14 cellular contexts compared by ENCODE assay signal in the genomic region with DNA sequence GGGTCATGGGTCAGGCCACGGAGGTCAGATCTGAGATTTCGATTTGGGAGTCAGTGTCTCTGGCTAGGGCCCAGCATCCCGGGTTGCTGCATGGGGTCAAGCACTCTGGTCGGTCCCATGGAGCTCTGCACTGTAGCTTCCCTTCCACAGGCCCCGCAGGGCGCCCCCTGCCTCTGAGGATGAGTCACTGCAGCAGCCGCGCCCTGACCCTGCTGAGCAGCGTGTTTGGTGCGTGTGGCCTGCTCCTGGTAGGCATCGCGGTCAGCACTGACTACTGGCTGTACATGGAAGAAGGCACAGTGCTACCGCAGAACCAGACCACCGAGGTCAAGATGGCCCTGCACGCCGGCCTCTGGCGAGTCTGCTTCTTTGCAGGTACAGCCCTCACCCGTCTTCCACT. TPM values are rescaled to one million over a fixed set of nuclear protein-coding genes. Genes with fewer than 3 reads are reported as not detected.
A peak's percentile ranks its signal among the peaks of the same experiment; 100 is the strongest.
DNase-seq lines count a peak whose midpoint lies in the region; ATAC-seq, FAIRE-seq and TF ChIP-seq lines count a peak whose summit lies in the region.
"Had no signal": no experiment of that assay in that cellular context is flagged by ENCODE, and none has a peak within 500 bp of the region (broad histone marks: within the 10 kb centered on the region; RNA-seq: fewer than 3 reads in every experiment).

No MANE protein-coding gene starts in this region.

- H4K20me1 ChIP-seq in PC-3 (ENCODE audit: low read length) = no peaks in the 10 kb centered on the region

- POLR2A ChIA-PET in A549 (lab: Yijun Ruan, JAX) = no interaction called here
- POLR2A ChIA-PET in PC-3 (lab: Charles Lee; ENCODE audit: unreplicated experiment) = no interaction called here

- H3K4me2 ChIP-seq in A549 (no peak overlapping the region), PC-3 (ENCODE audit: low read length) (no peak overlapping the region)

- BruUV-seq in PC-3 (replicated peaks; lab: Mats Ljungman, UMichigan) = no TSS peak

- no peak for TF ChIP-seq POLR2A in A549 (IDR thresholded peaks at IDR 0.05; ENCODE audit: low read length)
- no peak for TF ChIP-seq POLR2A in esophagus squamous epithelium (IDR thresholded peaks at IDR 0.05)

- intact Hi-C loops in PC-3 (cut with micrococcal nuclease) = no loop called here
- intact Hi-C loops in esophagus squamous epithelium (cut with DNase I) = no loop called here

- H3F3A ChIP-seq in PC-3 (ENCODE audit: low read length, unreplicated experiment) = no peaks in the 10 kb centered on the region

- no peaks in the 10 kb centered on the region for H3K79me2 ChIP-seq in PC-3 (ENCODE audit: low read length)

- no peak for TF ChIP-seq EP300 in A549 (IDR thresholded peaks at IDR 0.05)

- DNase-seq in A549 (ENCODE audit: low read depth in 1 of 2, low spot score in 1 of 2) (peak in 1 of 2 experiments; percentile 56), ELF-1 (ENCODE audit: low read depth, low spot score) (peak; percentile 81), PC-3 (no peak), fibroblast of the aortic adventitia (ENCODE audit: low read depth) (no peak), frontal cortex (ENCODE audit: low spot score in 2 of 2) (no peak), esophagus squamous epithelium (lab: John Stamatoyannopoulos, UW) (no peak), SW 1271 (lab: John Stamatoyannopoulos, UW) (no peak)
- no peak for DNase-seq in activated effector memory CD4-positive, alpha-beta T cell treated with anti-CD3 and anti-CD28 coated beads, Interleukin-2, amount 50 U/mL, for 16 hours
- DNase-seq: heart right ventricle, NCI-H187, Peyer's patch, psoas muscle had no signal

- no peaks in the 10 kb centered on the region for H3K9me2 ChIP-seq in PC-3 (replicated peaks; ENCODE audit: low read length)

- no peak overlapping the region for H2AFZ ChIP-seq in PC-3 (ENCODE audit: low read length)

- peak; percentile 24; the same call in 2 of the 3 replicates for TF ChIP-seq CTCF in A549 (IDR thresholded peaks at IDR 0.05)
- TF ChIP-seq CTCF in PC-3 (conservative IDR thresholded peaks at IDR 0.05; ENCODE audit: low read depth, low read length) = peak; percentile 52; the same call in 1 of the 2 replicates
- TF ChIP-seq CTCF in fibroblast of the aortic adventitia (IDR thresholded peaks at IDR 0.05; ENCODE audit: insufficient read depth, low read length) = peak; percentile 34
- TF ChIP-seq CTCF in esophagus squamous epithelium (IDR thresholded peaks at IDR 0.05) = no peak

- WGBS in A549 (ENCODE audit: missing lambda C conversion rate) = 76% methylated on average over 18 of the region's 18 CpGs
- WGBS in esophagus squamous epithelium, 2 donors = 64 to 93% methylated on average over 4 of the region's 18 CpGs

- H3K36me3 ChIP-seq in PC-3 (ENCODE audit: low read depth, low read length) (no peaks in the 10 kb centered on the region), esophagus squamous epithelium (no peaks in the 10 kb centered on the region)
- H3K36me3 ChIP-seq: heart right ventricle, Peyer's patch had no signal

- peaks cover 42% of the 10 kb centered on the region for H3K27me3 ChIP-seq in PC-3 (ENCODE audit: low read length)
- peaks cover 14 to 77% (median 21%) of the 10 kb centered on the region in 4 donors for H3K27me3 ChIP-seq in esophagus squamous epithelium

- H3K9me3 ChIP-seq in A549 (no peaks in the 10 kb centered on the region), PC-3 (ENCODE audit: low read length) (no peaks in the 10 kb centered on the region), esophagus squamous epithelium (no peaks in the 10 kb centered on the region)
- H3K9me3 ChIP-seq: heart right ventricle, psoas muscle had no signal

- CTCF ChIA-PET in A549 (lab: Yijun Ruan, JAX) = interaction anchor here (1.0 to 3.8 kb wide), 10 partner anchors 8 to 125 kb away, joined by 3 to 25 read pairs (median 4); no protein-coding TSS in a partner anchor
- CTCF ChIA-PET in PC-3 (lab: Charles Lee) = no interaction called here

- H3K4me1 ChIP-seq in A549 = peaks cover 20% of the 10 kb centered on the region
- peaks cover 8% of the 10 kb centered on the region; the same call in 1 of the 2 replicates for H3K4me1 ChIP-seq in PC-3 (ENCODE audit: insufficient read depth, low read length)
- H3K4me1 ChIP-seq in esophagus squamous epithelium = peaks cover 4 to 20% (median 8%) of the 10 kb centered on the region in 3 donors

- peak in 1 of 2 experiments; percentile 15; a peak in 1 of 5 replicates for TF ChIP-seq RAD21 in A549 (conservative IDR thresholded peaks at IDR 0.05 in 1 of 2, IDR thresholded peaks at IDR 0.05 in 1 of 2)

- no peak overlapping the region for H3K9ac ChIP-seq in PC-3 (ENCODE audit: low read length)

- H3K27ac ChIP-seq in A549 (no peak overlapping the region), PC-3 (ENCODE audit: low read length) (no peak overlapping the region), esophagus squamous epithelium (no peak overlapping the region)
- H3K27ac ChIP-seq: coronary artery, heart right ventricle, Peyer's patch, psoas muscle had no signal

- ATAC-seq in A549 = peak in 1 of 2 experiments; percentile 10; a peak in 2 of 6 replicates
- no peak for ATAC-seq in PC-3
- ATAC-seq: heart right ventricle, psoas muscle had no signal

- no peak overlapping the region for H3K4me3 ChIP-seq in A549
- no peak overlapping the region for H3K4me3 ChIP-seq in PC-3 (ENCODE audit: low read length)
- H3K4me3 ChIP-seq in fibroblast of the aortic adventitia (ENCODE audit: low read depth, low read length) = no peak overlapping the region
- no peak overlapping the region for H3K4me3 ChIP-seq in esophagus squamous epithelium
- H3K4me3 ChIP-seq: coronary artery, heart right ventricle, Peyer's patch, psoas muscle had no signal

- FAIRE-seq in A549 (lab: Jason Lieb, UNC) (no peak), frontal cortex (lab: Jason Lieb, UNC) (no peak)
- FAIRE-seq: GM12892 had no signal

TF ChIP-seq in A549, 52 proteins besides CTCF, POLR2A, EP300 and RAD21:
- TF ChIP-seq, protein P1, sequence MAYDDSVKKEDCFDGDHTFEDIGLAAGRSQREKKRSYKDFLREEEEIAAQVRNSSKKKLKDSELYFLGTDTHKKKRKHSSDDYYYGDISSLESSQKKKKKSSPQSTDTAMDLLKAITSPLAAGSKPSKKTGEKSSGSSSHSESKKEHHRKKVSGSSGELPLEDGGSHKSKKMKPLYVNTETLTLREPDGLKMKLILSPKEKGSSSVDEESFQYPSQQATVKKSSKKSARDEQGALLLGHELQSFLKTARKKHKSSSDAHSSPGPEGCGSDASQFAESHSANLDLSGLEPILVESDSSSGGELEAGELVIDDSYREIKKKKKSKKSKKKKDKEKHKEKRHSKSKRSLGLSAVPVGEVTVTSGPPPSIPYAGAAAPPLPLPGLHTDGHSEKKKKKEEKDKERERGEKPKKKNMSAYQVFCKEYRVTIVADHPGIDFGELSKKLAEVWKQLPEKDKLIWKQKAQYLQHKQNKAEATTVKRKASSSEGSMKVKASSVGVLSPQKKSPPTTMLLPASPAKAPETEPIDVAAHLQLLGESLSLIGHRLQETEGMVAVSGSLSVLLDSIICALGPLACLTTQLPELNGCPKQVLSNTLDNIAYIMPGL (CRISPR knock-in tag; IDR thresholded peaks at IDR 0.05; ENCODE audit: borderline replicate concordance) = no peak
- no peak for TF ChIP-seq FOSL2 (IDR thresholded peaks at IDR 0.05)
- TF ChIP-seq FOSL2 (CRISPR knock-in tag; IDR thresholded peaks at IDR 0.05) = peak; percentile 40; the same call in 1 of the 2 replicates

RNA-seq across cellular contexts. Expression of a gene that starts 3.6 kb away (rescaled TPM):
- 11.5 and 12.8 TPM in 2 replicates for polyA plus RNA-seq in A549 (2011; rRNA removed)
- polyA plus RNA-seq in A549 (2012; cell fraction: cytosol; rRNA removed) = 26.4 and 37.4 TPM in 2 replicates
- 33.7 and 37.2 TPM in 2 replicates for polyA plus RNA-seq in A549 (2012; cell fraction: nucleus; rRNA removed)
- polyA plus RNA-seq in A549 (2017; fragmentation: RNase III; extraction: RNeasy Plus Mini Kit Qiagen cat#74134 plus additional on column Dnase treatment) = 6.3 to 7.6 TPM (median 6.8 TPM) in 3 replicates
- polyA minus RNA-seq in A549 (2011; rRNA and poly(A)+ RNA removed) = 6.0 and 7.6 TPM in 2 replicates
- total RNA-seq in PC-3 (2014; rRNA removed) = not detected in 2 replicates
- total RNA-seq in fibroblast of the aortic adventitia (ENCODE audit: low replicate concordance) = 0.57 and 1.9 TPM in 2 replicates
- 4.9 TPM for total RNA-seq in frontal cortex
- not detected for total RNA-seq in esophagus squamous epithelium
- total RNA-seq: heart right ventricle, Peyer's patch, psoas muscle had no signal
- polyA plus RNA-seq: heart right ventricle had no signal

RNA-seq across cellular contexts. Expression of a gene that starts 30.7 kb away (rescaled TPM):
- polyA plus RNA-seq in A549 (2011; rRNA removed) = 0.61 and 0.79 TPM in 2 replicates
- polyA plus RNA-seq in A549 (2012; cell fraction: cytosol; rRNA removed) = 1.2 and 1.3 TPM in 2 replicates
- polyA plus RNA-seq in A549 (2012; cell fraction: nucleus; rRNA removed) = 8.9 and 9.2 TPM in 2 replicates
- 0.81 to 0.96 TPM (median 0.81 TPM) in 3 replicates for polyA plus RNA-seq in A549 (2017; fragmentation: RNase III; extraction: RNeasy Plus Mini Kit Qiagen cat#74134 plus additional on column Dnase treatment)
- 1.5 and 2.6 TPM in 2 replicates for polyA minus RNA-seq in A549 (2011; rRNA and poly(A)+ RNA removed)
- 1.5 TPM in 1 of 2 replicates, not detected in the other for total RNA-seq in PC-3 (2014; rRNA removed)
- not detected in 2 replicates for total RNA-seq in fibroblast of the aortic adventitia (ENCODE audit: low replicate concordance)
- 1.2 TPM for total RNA-seq in frontal cortex
- total RNA-seq in esophagus squamous epithelium = not detected
- total RNA-seq: heart right ventricle, psoas muscle had no signal

RNA-seq across cellular contexts. Expression of a gene that starts 45.0 kb away (rescaled TPM):
- polyA plus RNA-seq in A549 (2011; rRNA removed) (37.7 and 56.1 TPM in 2 replicates), A549 (2017; fragmentation: RNase III; extraction: RNeasy Plus Mini Kit Qiagen cat#74134 plus additional on column Dnase treatment) (90.4 to 103 TPM (median 90.7 TPM) in 3 replicates)
- polyA plus RNA-seq in A549 (2012; cell fraction: cytosol; rRNA removed) = 83.9 and 158 TPM in 2 replicates
- 385 and 422 TPM in 2 replicates for polyA plus RNA-seq in A549 (2012; cell fraction: nucleus; rRNA removed)
- polyA minus RNA-seq in A549 (2011; rRNA and poly(A)+ RNA removed) = 50.8 and 63.0 TPM in 2 replicates
- total RNA-seq in PC-3 (2014; rRNA removed) (58.9 and 63.5 TPM in 2 replicates), fibroblast of the aortic adventitia (ENCODE audit: low replicate concordance) (6.8 and 30.2 TPM in 2 replicates), frontal cortex (2.4 TPM), esophagus squamous epithelium (10 to 100 TPM in 1 of 4 donors, 1 to 10 TPM in 3; 4.1 to 30.7 (median 7.8) TPM)

RNA-seq across cellular contexts. Expression of a gene that starts 50.1 kb away (rescaled TPM):
- 1.1 and 1.5 TPM in 2 replicates for polyA plus RNA-seq in A549 (2011; rRNA removed)
- 0.69 and 0.74 TPM in 2 replicates for polyA plus RNA-seq in A549 (2012; cell fraction: cytosol; rRNA removed)
- 3.2 and 5.0 TPM in 2 replicates for polyA plus RNA-seq in A549 (2012; cell fraction: nucleus; rRNA removed)
- 4.6 to 6.9 TPM (median 5.8 TPM) in 3 replicates for polyA plus RNA-seq in A549 (2017; fragmentation: RNase III; extraction: RNeasy Plus Mini Kit Qiagen cat#74134 plus additional on column Dnase treatment)
- 0.87 and 1.3 TPM in 2 replicates for polyA minus RNA-seq in A549 (2011; rRNA and poly(A)+ RNA removed)
- 0.15 and 0.23 TPM in 2 replicates for total RNA-seq in PC-3 (2014; rRNA removed)
- total RNA-seq in fibroblast of the aortic adventitia (ENCODE audit: low replicate concordance) = 0.41 and 0.45 TPM in 2 replicates
- 4.1 TPM for total RNA-seq in frontal cortex
- total RNA-seq in esophagus squamous epithelium = not detected
- total RNA-seq: Peyer's patch had no signal

Comparison
In these comparisons a context has a peak if more than half of its experiments do, and no peak if none do; other contexts are left out.
1. CTCF ChIP-seq: peak in A549 (single experiment), PC-3 (single experiment) and fibroblast of the aortic adventitia (single experiment); none in esophagus squamous epithelium (0 of 6).